1 cellular context compared by ENCODE assay signal in genomic region chr10:132587175-132587574, GRCh38.
TF ChIP-seq lines count a peak whose summit lies in the region.

No MANE protein-coding gene starts in this region.

TF ChIP-seq in WTC11, 78 proteins besides CTCF, POLR2A, EP300 and RAD21 (continued from another document):
- TF ChIP-seq FOXP4 (CRISPR knock-in tag; IDR thresholded peaks at IDR 0.05), result no peak
- no peak for TF ChIP-seq MYBL2 (CRISPR knock-in tag; IDR thresholded peaks at IDR 0.05)
- TF ChIP-seq ZNF232 (CRISPR knock-in tag; IDR thresholded peaks at IDR 0.05), result no peak
- no peak for TF ChIP-seq ZNF138 (CRISPR knock-in tag; conservative IDR thresholded peaks at IDR 0.05)
- TF ChIP-seq NFATC4 (CRISPR knock-in tag; IDR thresholded peaks at IDR 0.05), result no peak
- no peak for TF ChIP-seq CREM (CRISPR knock-in tag; IDR thresholded peaks at IDR 0.05)
TF ChIP-seq in WTC11: peak in this region for 0.
